In genomic region chr7:35817930-35818329, GRCh38 we compare ENCODE assay signal across 30 cellular contexts. TPM values are rescaled to one million over a fixed set of nuclear protein-coding genes. Genes with fewer than 3 reads are reported as not detected.
DNase-seq lines count a peak whose midpoint lies in the region; ATAC-seq, FAIRE-seq and TF ChIP-seq lines count a peak whose summit lies in the region.
"Had no signal": no experiment of that assay in that cellular context is flagged by ENCODE, and none has a peak within 500 bp of the region (broad histone marks: within the 10 kb centered on the region; RNA-seq: fewer than 3 reads in every experiment).

No MANE protein-coding gene starts in this region.

- no peak overlapping the region for H3K4me3 ChIP-seq in CD8-positive, alpha-beta memory T cell (ENCODE audit: low read length)
- H3K4me3 ChIP-seq in astrocyte (ENCODE audit: insufficient read depth, low read depth, low read length) = no peak overlapping the region
- H3K4me3 ChIP-seq: esophagus muscularis mucosa, psoas muscle had no signal

- no peak overlapping the region for H3K27ac ChIP-seq in CD8-positive, alpha-beta memory T cell (ENCODE audit: low read depth, low read length)
- no peak overlapping the region for H3K27ac ChIP-seq in astrocyte (ENCODE audit: low read depth, low read length)
- H3K27ac ChIP-seq: esophagus muscularis mucosa, foreskin keratinocyte, psoas muscle had no signal

- H3K79me2 ChIP-seq in astrocyte (ENCODE audit: insufficient read depth, low read length) = peaks cover 99% of the 10 kb centered on the region

- CTCF ChIA-PET in activated CD4-positive, alpha-beta T cell treated with anti-CD3 and anti-CD28 coated beads, Interleukin-2, amount 10 ng/mL, durations not matched to agents 7 days and 5 days (lab: Charles Lee) = no interaction called here
- CTCF ChIA-PET in CD8-positive, alpha-beta memory T cell (lab: Charles Lee) = no interaction called here

- no peaks in the 10 kb centered on the region for H3K27me3 Mint-ChIP-seq in activated CD4-positive, alpha-beta T cell treated with anti-CD3 and anti-CD28 coated beads, Interleukin-2, amount 10 ng/mL, durations not matched to agents 7 days and 5 days
- no peaks in the 10 kb centered on the region for H3K27me3 Mint-ChIP-seq in CD8-positive, alpha-beta memory T cell
- no peaks in the 10 kb centered on the region for H3K27me3 Mint-ChIP-seq in astrocyte (ENCODE audit: low read depth, unreplicated experiment)
- no peaks in the 10 kb centered on the region for H3K27me3 Mint-ChIP-seq in natural killer cell treated with Interleukin-12 subunit alpha and Interleukin-12 subunit beta and Interleukin-15 and Interleukin-18, amount 100 ng/mL, for 72 hours
- H3K27me3 Mint-ChIP-seq: T-helper 17 cell, type B pancreatic cell had no signal

- peaks cover 37% of the 10 kb centered on the region for H3K9me3 Mint-ChIP-seq in activated CD4-positive, alpha-beta T cell treated with anti-CD3 and anti-CD28 coated beads, Interleukin-2, amount 10 ng/mL, durations not matched to agents 7 days and 5 days
- H3K9me3 Mint-ChIP-seq in CD8-positive, alpha-beta memory T cell = peaks cover 7 to 30% (median 24%) of the 10 kb centered on the region in 5 donors
- H3K9me3 Mint-ChIP-seq in astrocyte (ENCODE audit: unreplicated experiment) = peaks cover 5% of the 10 kb centered on the region
- H3K9me3 Mint-ChIP-seq in natural killer cell treated with Interleukin-12 subunit alpha and Interleukin-12 subunit beta and Interleukin-15 and Interleukin-18, amount 100 ng/mL, for 72 hours = no peaks in the 10 kb centered on the region
- H3K9me3 Mint-ChIP-seq: HFFc6 had no signal

- H3K4me1 Mint-ChIP-seq in activated CD4-positive, alpha-beta T cell treated with anti-CD3 and anti-CD28 coated beads, Interleukin-2, amount 10 ng/mL, durations not matched to agents 7 days and 5 days = peaks cover 61% of the 10 kb centered on the region
- H3K4me1 Mint-ChIP-seq in CD8-positive, alpha-beta memory T cell = peaks cover 80 to 90% (median 86%) of the 10 kb centered on the region in 3 donors
- H3K4me1 Mint-ChIP-seq in astrocyte (ENCODE audit: low read depth, unreplicated experiment) = peaks cover 47% of the 10 kb centered on the region
- H3K4me1 Mint-ChIP-seq in natural killer cell treated with Interleukin-12 subunit alpha and Interleukin-12 subunit beta and Interleukin-15 and Interleukin-18, amount 100 ng/mL, for 72 hours (ENCODE audit: low read depth in 2 of 2) = peaks cover 67 to 73% of the 10 kb centered on the region in 2 donors
- H3K4me1 Mint-ChIP-seq: nephron had no signal

- H3K9me3 ChIP-seq in CD8-positive, alpha-beta memory T cell (ENCODE audit: low read length) = no peaks in the 10 kb centered on the region
- no peaks in the 10 kb centered on the region for H3K9me3 ChIP-seq in astrocyte (ENCODE audit: insufficient read depth, low read depth, low read length)

- H3K4me3 Mint-ChIP-seq in activated CD4-positive, alpha-beta T cell treated with anti-CD3 and anti-CD28 coated beads, Interleukin-2, amount 10 ng/mL, durations not matched to agents 7 days and 5 days = no peak overlapping the region
- H3K4me3 Mint-ChIP-seq in CD8-positive, alpha-beta memory T cell = peak overlapping the region in 6 of 7 donors; percentile 4 to 60 (median 40)
- peak overlapping the region; percentile 31 for H3K4me3 Mint-ChIP-seq in astrocyte (ENCODE audit: unreplicated experiment)
- H3K4me3 Mint-ChIP-seq in natural killer cell treated with Interleukin-12 subunit alpha and Interleukin-12 subunit beta and Interleukin-15 and Interleukin-18, amount 100 ng/mL, for 72 hours = peak overlapping the region; percentile 48
- H3K4me3 Mint-ChIP-seq: HFFc6, mesothelial cell of epicardium, nephron, T-helper 17 cell, type B pancreatic cell had no signal

- H4K20me1 ChIP-seq in astrocyte (ENCODE audit: insufficient read depth, low read length) = peaks cover 98% of the 10 kb centered on the region

- H3K27me3 ChIP-seq in CD8-positive, alpha-beta memory T cell (ENCODE audit: insufficient read depth, low read length, poor library complexity, severe bottlenecking) = no peaks in the 10 kb centered on the region
- H3K27me3 ChIP-seq in astrocyte (ENCODE audit: insufficient read depth, low read length) = no peaks in the 10 kb centered on the region
- H3K27me3 ChIP-seq: esophagus muscularis mucosa, foreskin keratinocyte had no signal

- no peak overlapping the region for H3K4me2 ChIP-seq in astrocyte (ENCODE audit: low read length)

- H2AFZ ChIP-seq in astrocyte (ENCODE audit: low read depth, low read length) = no peak overlapping the region

- peak overlapping the region; percentile 20 for H3K27ac Mint-ChIP-seq in activated CD4-positive, alpha-beta T cell treated with anti-CD3 and anti-CD28 coated beads, Interleukin-2, amount 10 ng/mL, durations not matched to agents 7 days and 5 days
- peak overlapping the region in 4 of 8 donors; percentile 17 to 50 (median 33) for H3K27ac Mint-ChIP-seq in CD8-positive, alpha-beta memory T cell
- H3K27ac Mint-ChIP-seq in astrocyte (ENCODE audit: unreplicated experiment) = no peak overlapping the region
- peak overlapping the region; percentile 21 to 69 for H3K27ac Mint-ChIP-seq in natural killer cell treated with Interleukin-12 subunit alpha and Interleukin-12 subunit beta and Interleukin-15 and Interleukin-18, amount 100 ng/mL, for 72 hours
- H3K27ac Mint-ChIP-seq: HFFc6, mesothelial cell of epicardium, nephron, T-helper 17 cell had no signal

- POLR2A ChIA-PET in activated CD4-positive, alpha-beta T cell treated with anti-CD3 and anti-CD28 coated beads, Interleukin-2, amount 10 ng/mL, durations not matched to agents 7 days and 5 days (lab: Charles Lee) = no interaction called here
- POLR2A ChIA-PET in CD8-positive, alpha-beta memory T cell (lab: Charles Lee) = no interaction called here

- ATAC-seq in natural killer cell treated with Interleukin-12 subunit alpha and Interleukin-12 subunit beta and Interleukin-15 and Interleukin-18, amount 100 ng/mL, for 72 hours = no peak
- ATAC-seq in GM18520 (IDR thresholded peaks at IDR 0.05; ENCODE audit: unreplicated experiment) = no peak
- ATAC-seq: foreskin keratinocyte, Panc1, psoas muscle, sciatic nerve, SK-N-SH treated with all-trans-retinoic acid at 6 μM for 48 hours, T-helper 17 cell had no signal

- H3K4me1 ChIP-seq in CD8-positive, alpha-beta memory T cell (ENCODE audit: insufficient read depth, low read length) = peaks cover 24% of the 10 kb centered on the region
- H3K4me1 ChIP-seq in astrocyte (ENCODE audit: insufficient read depth, low read length) = no peaks in the 10 kb centered on the region

- no peak for DNase-seq in activated CD4-positive, alpha-beta T cell treated with anti-CD3 and anti-CD28 coated beads, Interleukin-2, amount 10 ng/mL, durations not matched to agents 7 days and 5 days
- no peak for DNase-seq in activated CD4-positive, alpha-beta T cell treated with anti-CD3 and anti-CD28 coated beads, Interleukin-2, amount 50 U/mL, for 1 hour
- DNase-seq in CD8-positive, alpha-beta memory T cell = no peak
- DNase-seq in astrocyte (ENCODE audit: low read depth) (no peak), hepatic stellate cell (ENCODE audit: low spot score) (no peak), activated gamma-delta T cell (lab: John Stamatoyannopoulos, UW) (no peak)
- DNase-seq in natural killer cell treated with Interleukin-12 subunit alpha and Interleukin-12 subunit beta and Interleukin-15 and Interleukin-18, amount 100 ng/mL, for 72 hours (ENCODE audit: low spot score) = no peak
- DNase-seq: activated CD4-positive, CD25-positive, alpha-beta regulatory T cell treated with anti-CD3 and anti-CD28 coated beads, Interleukin-2, amount 50 U/mL, for 72 hours; activated effector memory CD4-positive, alpha-beta T cell treated with anti-CD3 and anti-CD28 coated beads, Interleukin-2, amount 50 U/mL, for 16 hours; foreskin keratinocyte; GOT3; head of caudate nucleus; HFFc6; IMR-90; NCI-H1436 treated with DMSO at 0.1 percent for 48 hours; NCI-H345; NCI-H69; psoas muscle; Right ventricle myocardium superior; stimulated activated CD4-positive, alpha-beta T cell treated with anti-CD3 and anti-CD28 coated beads, Interleukin-4, amount 100 ng/mL, for 1 hour; substantia nigra; T-helper 17 cell had no signal

- H3K9ac ChIP-seq in astrocyte (ENCODE audit: low read length) = no peak overlapping the region

- FAIRE-seq in astrocyte (lab: Jason Lieb, UNC) = no peak

- H3K36me3 Mint-ChIP-seq in activated CD4-positive, alpha-beta T cell treated with anti-CD3 and anti-CD28 coated beads, Interleukin-2, amount 10 ng/mL, durations not matched to agents 7 days and 5 days (ENCODE audit: low read depth) = peaks cover 70% of the 10 kb centered on the region
- H3K36me3 Mint-ChIP-seq in CD8-positive, alpha-beta memory T cell = peaks cover 6 to 49% (median 33%) of the 10 kb centered on the region in 3 donors
- no peaks in the 10 kb centered on the region for H3K36me3 Mint-ChIP-seq in astrocyte (ENCODE audit: low read depth, unreplicated experiment)
- peaks cover 13% of the 10 kb centered on the region for H3K36me3 Mint-ChIP-seq in natural killer cell treated with Interleukin-12 subunit alpha and Interleukin-12 subunit beta and Interleukin-15 and Interleukin-18, amount 100 ng/mL, for 72 hours

- no peaks in the 10 kb centered on the region for H3K36me3 ChIP-seq in CD8-positive, alpha-beta memory T cell (ENCODE audit: insufficient read depth, low read length)
- H3K36me3 ChIP-seq in astrocyte (ENCODE audit: insufficient read depth, low read length) = no peaks in the 10 kb centered on the region
- H3K36me3 ChIP-seq: esophagus muscularis mucosa had no signal

- TF ChIP-seq CTCF in astrocyte (IDR thresholded peaks at IDR 0.05; ENCODE audit: insufficient read depth, low read depth, low read length) = no peak

RNA-seq across cellular contexts. Expression of gene SEPTIN7, which starts 17.1 kb away (rescaled TPM):
- 100 to 1,000 TPM; 256 to 293 TPM for total RNA-seq in activated CD4-positive, alpha-beta T cell treated with anti-CD3 and anti-CD28 coated beads, Interleukin-2, amount 10 ng/mL, durations not matched to agents 7 days and 5 days
- total RNA-seq in CD8-positive, alpha-beta memory T cell = 100 to 1,000 TPM; 270 TPM
- 671 TPM for polyA plus RNA-seq in CD8-positive, alpha-beta memory T cell
- total RNA-seq in astrocyte = 330 and 339 TPM in 2 replicates
- 100 to 1,000 TPM; 151 to 255 TPM for total RNA-seq in natural killer cell treated with Interleukin-12 subunit alpha and Interleukin-12 subunit beta and Interleukin-15 and Interleukin-18, amount 100 ng/mL, for 72 hours
